Comparison of ENCODE assay signal across 8 cellular contexts in the genomic region with DNA sequence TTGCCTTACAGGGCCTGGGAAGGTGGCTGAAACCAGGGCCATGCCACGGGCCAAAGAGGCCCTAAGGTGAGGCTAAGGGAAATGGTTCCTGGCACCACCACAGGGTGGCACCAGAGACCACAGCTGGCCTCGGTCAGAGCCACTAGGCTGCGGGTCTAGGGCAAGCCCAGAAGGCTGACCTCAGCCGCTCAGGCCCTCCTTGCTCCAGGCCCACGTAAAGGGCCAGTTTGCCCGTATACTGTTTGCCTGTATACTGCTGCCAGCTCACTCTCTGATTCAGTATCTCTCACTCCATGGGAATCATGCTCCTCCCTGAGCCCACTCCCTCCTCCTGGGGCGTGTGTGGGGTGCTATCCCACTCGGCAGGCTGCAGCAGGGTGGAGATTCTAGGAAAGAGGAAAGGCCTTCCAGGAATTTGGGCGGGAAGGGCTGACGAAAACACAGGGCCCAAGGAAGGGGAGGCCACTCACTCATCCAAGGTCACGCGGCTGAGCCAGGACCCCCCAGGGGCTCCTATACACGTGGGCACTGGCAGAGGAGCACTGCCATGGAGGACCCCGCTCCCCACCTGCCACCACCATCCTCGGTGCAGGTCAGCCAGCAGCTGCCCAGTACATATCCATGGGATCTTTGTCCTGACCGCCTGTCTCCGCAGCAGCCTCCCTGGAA.
DNase-seq lines count a peak whose midpoint lies in the region; ATAC-seq and TF ChIP-seq lines count a peak whose summit lies in the region.

No MANE protein-coding gene starts in this region.

- H3K4ac ChIP-seq in mesendoderm (ENCODE audit: low read depth, low read length) = no peak overlapping the region

- H3K4me1 ChIP-seq in mesendoderm (ENCODE audit: control insufficient read depth, low read depth, low read length) = peaks cover 6% of the 10 kb centered on the region

- H2AK5ac ChIP-seq in mesendoderm (ENCODE audit: low read length) = no peak overlapping the region

- ATAC-seq in GM18498 (IDR thresholded peaks at IDR 0.05; ENCODE audit: unreplicated experiment) = peak; percentile 80
- peak; percentile 56 for ATAC-seq in HG03039 (IDR thresholded peaks at IDR 0.05; ENCODE audit: unreplicated experiment)

- peak; percentile 84 for TF ChIP-seq CTCF in epithelial cell of esophagus (IDR thresholded peaks at IDR 0.05; ENCODE audit: insufficient read depth, low read depth, low read length, missing control alignments)

- no peak overlapping the region for H3K9ac ChIP-seq in mesendoderm (ENCODE audit: low read length)

- DNase-seq in ACHN (peak; percentile 66), NCI-H748 (lab: John Stamatoyannopoulos, UW; ENCODE audit: unreplicated experiment) (peak; percentile 38), epithelial cell of esophagus (ENCODE audit: low read depth) (peak; percentile 71), mesendoderm (peak; percentile 83)
- DNase-seq in activated CD8-positive, alpha-beta memory T cell treated with anti-CD3 and anti-CD28 coated beads, Interleukin-2, amount 50 U/mL, for 4 hours = peak; percentile 60
- peak; percentile 45 to 52 for DNase-seq in stimulated activated CD8-positive, alpha-beta memory T cell treated with anti-CD3 and anti-CD28 coated beads, Interleukin-2, amount 100 ng/mL, for 48 hours (ENCODE audit: low read depth in 2 of 2)

- H2BK15ac ChIP-seq in mesendoderm (replicated peaks; ENCODE audit: low read depth) = no peak overlapping the region

- peak overlapping the region; percentile 78 for H3K56ac ChIP-seq in mesendoderm (ENCODE audit: low read length)

- no peaks in the 10 kb centered on the region for H3K36me3 ChIP-seq in mesendoderm (ENCODE audit: control insufficient read depth, insufficient read depth, low read length)

- no peak overlapping the region for H2BK120ac ChIP-seq in mesendoderm (ENCODE audit: low read depth, low read length)

- no peak overlapping the region for H3K4me3 ChIP-seq in epithelial cell of esophagus (ENCODE audit: low read length)
- no peak overlapping the region for H3K4me3 ChIP-seq in mesendoderm (ENCODE audit: low read length)

- H3K23ac ChIP-seq in mesendoderm (ENCODE audit: low read length) = peak overlapping the region; percentile 10

- H4K5ac ChIP-seq in mesendoderm (ENCODE audit: low read length) = no peak overlapping the region

- H3K27me3 ChIP-seq in mesendoderm (ENCODE audit: insufficient read depth, low read length, poor library complexity) = no peaks in the 10 kb centered on the region

- WGBS in mesendoderm (ENCODE audit: extremely low coverage, insufficient coverage, low lambda C conversion rate) = no CpG with 5 or more reads among the region's 17 CpGs

- H3K79me1 ChIP-seq in mesendoderm (ENCODE audit: low read length) = no peaks in the 10 kb centered on the region

- H3K79me2 ChIP-seq in mesendoderm (ENCODE audit: control insufficient read depth, insufficient read depth, low read length) = no peaks in the 10 kb centered on the region

- in situ Hi-C loops in ACHN (cut with HindIII; ENCODE audit: low pct_ligation_motif_present, low pct_unique_long_range_greater_than_20kb, low sequenced_read_pairs) = no loop called here

- no peak overlapping the region for H2BK5ac ChIP-seq in mesendoderm (ENCODE audit: low read length)

- H3K27ac ChIP-seq in mesendoderm (ENCODE audit: low read depth, low read length) = no peak overlapping the region

- H4K8ac ChIP-seq in mesendoderm (ENCODE audit: low read depth, low read length) = no peak overlapping the region

- H3K4me2 ChIP-seq in mesendoderm (ENCODE audit: low read length) = no peak overlapping the region

- no peak overlapping the region for H3K18ac ChIP-seq in mesendoderm (ENCODE audit: low read length)
